In the genomic region with DNA sequence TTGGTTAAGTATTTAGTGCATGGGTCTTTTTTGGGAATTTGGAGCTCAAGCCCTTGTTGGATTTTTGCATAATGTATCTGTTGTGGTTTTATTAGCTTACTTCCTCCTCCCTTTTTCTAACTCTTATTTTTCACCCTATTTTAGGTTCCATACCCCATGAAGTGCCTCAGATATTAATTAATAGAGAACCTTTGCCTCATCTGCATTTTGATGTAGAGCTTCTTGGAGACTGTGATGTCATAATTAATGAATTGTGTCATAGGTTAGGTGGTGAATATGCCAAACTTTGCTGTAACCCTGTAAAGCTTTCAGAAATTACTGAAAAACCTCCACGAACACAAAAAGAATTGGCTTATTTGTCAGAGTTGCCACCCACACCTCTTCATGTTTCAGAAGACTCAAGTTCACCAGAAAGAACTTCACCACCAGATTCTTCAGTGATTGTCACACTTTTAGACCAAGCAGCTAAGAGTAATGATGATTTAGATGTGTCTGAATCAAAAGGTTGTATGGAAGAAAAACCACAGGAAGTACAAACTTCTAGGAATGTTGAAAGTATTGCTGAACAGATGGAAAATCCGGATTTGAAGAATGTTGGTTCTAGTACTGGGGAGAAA, we compare ENCODE assay signal across 18 cellular contexts. TPM values are rescaled to one million over a fixed set of nuclear protein-coding genes. Genes with fewer than 3 reads are reported as not detected.
A peak's percentile ranks its signal among the peaks of the same experiment; 100 is the strongest.
DNase-seq lines count a peak whose midpoint lies in the region; ATAC-seq and TF ChIP-seq lines count a peak whose summit lies in the region.
"Had no signal": no experiment of that assay in that cellular context is flagged by ENCODE, and none has a peak within 500 bp of the region (broad histone marks: within the 10 kb centered on the region; RNA-seq: fewer than 3 reads in every experiment).

No MANE protein-coding gene starts in this region.

- TF ChIP-seq CTCF in HFFc6 (IDR thresholded peaks at IDR 0.05) (no peak), RWPE1 (conservative IDR thresholded peaks at IDR 0.05; ENCODE audit: low read depth) (no peak)

- peaks cover 17% of the 10 kb centered on the region for H3K4me1 Mint-ChIP-seq in activated T-cell treated with anti-CD3 and anti-CD28 coated beads, Interleukin-2, amount 50 U/mL, for 72 hours (ENCODE audit: low read depth)
- peaks cover 17% of the 10 kb centered on the region for H3K4me1 Mint-ChIP-seq in HFFc6 (ENCODE audit: low read depth)
- H3K4me1 Mint-ChIP-seq in activated naive CD8-positive, alpha-beta T cell treated with anti-CD3 and anti-CD28 coated beads, Interleukin-2, amount 50 U/mL, for 24 hours, result peaks cover 20% of the 10 kb centered on the region

- no peak overlapping the region for H3K27ac ChIP-seq in RWPE1
- H3K27ac ChIP-seq: esophagus muscularis mucosa, hepatocyte, left lung had no signal

- H3K27ac Mint-ChIP-seq in activated T-cell treated with anti-CD3 and anti-CD28 coated beads, Interleukin-2, amount 50 U/mL, for 72 hours, result peak overlapping the region; percentile 58
- H3K27ac Mint-ChIP-seq in HFFc6, result peak overlapping the region; percentile 60
- peak overlapping the region; percentile 65 for H3K27ac Mint-ChIP-seq in activated naive CD8-positive, alpha-beta T cell treated with anti-CD3 and anti-CD28 coated beads, Interleukin-2, amount 50 U/mL, for 24 hours

- peak in 1 of 2 donors; percentile 54 for ATAC-seq in activated T-cell treated with anti-CD3 and anti-CD28 coated beads, Interleukin-2, amount 50 U/mL, for 72 hours (replicated peaks in 1 of 2)
- ATAC-seq in activated naive CD8-positive, alpha-beta T cell treated with anti-CD3 and anti-CD28 coated beads, Interleukin-2, amount 50 U/mL, for 24 hours, result no peak
- no peak for ATAC-seq in HG02981 (IDR thresholded peaks at IDR 0.05; ENCODE audit: unreplicated experiment)
- no peak for ATAC-seq in HG03097 (IDR thresholded peaks at IDR 0.05; ENCODE audit: low FRiP score, unreplicated experiment)
- ATAC-seq: activated CD4-positive, CD25-positive, alpha-beta regulatory T cell treated with anti-CD3 and anti-CD28 coated beads, Interleukin-2, amount 50 U/mL, for 24 hours; left lung had no signal

- no peaks in the 10 kb centered on the region for H3K9me3 Mint-ChIP-seq in activated T-cell treated with anti-CD3 and anti-CD28 coated beads, Interleukin-2, amount 50 U/mL, for 72 hours
- H3K9me3 Mint-ChIP-seq in HFFc6, result no peaks in the 10 kb centered on the region; the same call in 1 of the 2 replicates
- no peaks in the 10 kb centered on the region for H3K9me3 Mint-ChIP-seq in activated naive CD8-positive, alpha-beta T cell treated with anti-CD3 and anti-CD28 coated beads, Interleukin-2, amount 50 U/mL, for 24 hours
- H3K9me3 Mint-ChIP-seq: activated T-cell treated with anti-CD3 and anti-CD28 coated beads, Interleukin-2, amount 50 U/mL, for 4 hours had no signal

- no peak for DNase-seq in activated T-cell treated with anti-CD3 and anti-CD28 coated beads, Interleukin-2, amount 50 U/mL, for 72 hours
- DNase-seq in activated T-cell treated with anti-CD3 and anti-CD28 coated beads for 4 hours (no peak), HFFc6 (peak; percentile 30), non-pigmented ciliary epithelial cell (ENCODE audit: low read depth) (peak; percentile 24), RWPE1 (ENCODE audit: low spot score) (no peak)
- DNase-seq in activated naive CD8-positive, alpha-beta T cell treated with anti-CD3 and anti-CD28 coated beads, Interleukin-2, amount 50 U/mL, for 24 hours, result no peak
- DNase-seq: activated T-cell treated with anti-CD3 and anti-CD28 coated beads, Interleukin-2, amount 50 U/mL, for 4 hours; Calu3; left lung; NCI-H2029; NCI-H526; RPMI8226; stimulated activated CD4-positive, alpha-beta T cell treated with anti-CD3 and anti-CD28 coated beads, Interleukin-2, amount 100 ng/mL, for 24 hours had no signal

- CTCF ChIA-PET in RWPE1 (lab: Yijun Ruan, JAX), result interaction anchor here (0.6 kb wide), 2 partner anchors 58 to 154 kb away, joined by 3 read pairs; no protein-coding TSS in a partner anchor

- H3K4me3 Mint-ChIP-seq in activated T-cell treated with anti-CD3 and anti-CD28 coated beads, Interleukin-2, amount 50 U/mL, for 72 hours, result peak overlapping the region in 1 of 2 donors; percentile 24
- H3K4me3 Mint-ChIP-seq in HFFc6, result peak overlapping the region; percentile 45; the same call in 1 of the 2 replicates
- no peak overlapping the region for H3K4me3 Mint-ChIP-seq in activated naive CD8-positive, alpha-beta T cell treated with anti-CD3 and anti-CD28 coated beads, Interleukin-2, amount 50 U/mL, for 24 hours
- H3K4me3 Mint-ChIP-seq: activated T-cell treated with anti-CD3 and anti-CD28 coated beads, Interleukin-2, amount 50 U/mL, for 4 hours had no signal

- no peaks in the 10 kb centered on the region for H3K27me3 Mint-ChIP-seq in activated T-cell treated with anti-CD3 and anti-CD28 coated beads, Interleukin-2, amount 50 U/mL, for 72 hours (ENCODE audit: low read depth)
- peaks cover 25% of the 10 kb centered on the region for H3K27me3 Mint-ChIP-seq in HFFc6 (ENCODE audit: insufficient read depth)
- H3K27me3 Mint-ChIP-seq in activated naive CD8-positive, alpha-beta T cell treated with anti-CD3 and anti-CD28 coated beads, Interleukin-2, amount 50 U/mL, for 24 hours, result no peaks in the 10 kb centered on the region

- POLR2A ChIA-PET in RWPE1 (lab: Yijun Ruan, JAX; ENCODE audit: low non-redundant PET), result no interaction called here

- H3K36me3 Mint-ChIP-seq in activated T-cell treated with anti-CD3 and anti-CD28 coated beads, Interleukin-2, amount 50 U/mL, for 72 hours (ENCODE audit: insufficient read depth in 2 of 2), result peaks cover 10 to 17% of the 10 kb centered on the region in 2 donors
- peaks cover 53% of the 10 kb centered on the region for H3K36me3 Mint-ChIP-seq in HFFc6 (ENCODE audit: low read depth)
- peaks cover 51% of the 10 kb centered on the region for H3K36me3 Mint-ChIP-seq in activated naive CD8-positive, alpha-beta T cell treated with anti-CD3 and anti-CD28 coated beads, Interleukin-2, amount 50 U/mL, for 24 hours (ENCODE audit: low read depth)

RNA-seq across cellular contexts. Expression of a gene that starts 28.0 kb away (rescaled TPM):
- total RNA-seq in activated T-cell treated with anti-CD3 and anti-CD28 coated beads, Interleukin-2, amount 50 U/mL, for 72 hours, result 10 to 100 TPM; 42.6 to 46.6 TPM
- 10 to 100 TPM in 5 of 6 experiments, 1 to 10 TPM in 1; 9.8 to 12.9 (median 11.7) TPM for total RNA-seq in HFFc6 (2021; fragmentation: NEBNext Ultra II Directional; extraction: Animal tissue kit (Norgen Biotek cat#: 25700))

Comparison
In these comparisons a context has a peak if more than half of its experiments do, and no peak if none do; other contexts are left out.
1. DNase-seq: peak in HFFc6 (single experiment) and non-pigmented ciliary epithelial cell (single experiment); none in activated T-cell treated with anti-CD3 and anti-CD28 coated beads, Interleukin-2, amount 50 U/mL, for 72 hours (0 of 2), activated T-cell treated with anti-CD3 and anti-CD28 coated beads for 4 hours (single experiment), activated naive CD8-positive, alpha-beta T cell treated with anti-CD3 and anti-CD28 coated beads, Interleukin-2, amount 50 U/mL, for 24 hours (single experiment) and RWPE1 (single experiment).
2. Peak in every context shown above with its lines, with median percentiles within 50 percentile points of each other: H3K27ac Mint-ChIP-seq.